In the genomic region with DNA sequence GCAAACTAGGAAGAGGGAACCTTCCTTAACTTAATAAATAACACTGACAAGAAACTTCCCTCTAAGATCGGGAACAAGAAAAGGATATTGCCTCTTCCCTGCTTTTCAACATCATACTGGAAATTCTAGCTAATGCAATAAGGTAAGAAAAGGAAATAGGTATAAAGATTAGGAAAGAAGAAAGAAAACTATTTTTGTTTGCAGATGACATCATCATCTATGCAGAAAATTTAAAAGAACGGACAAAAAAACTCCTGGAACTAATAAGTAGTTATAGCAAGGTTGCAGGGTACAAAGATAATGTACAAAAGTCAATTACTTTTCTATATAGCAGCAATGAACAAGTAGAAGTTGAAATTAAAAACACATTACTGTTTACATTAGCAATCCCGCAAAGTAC, we compare ENCODE assay signal across 1 cellular context.
TF ChIP-seq lines count a peak whose summit lies in the region.

No MANE protein-coding gene starts in this region.

TF ChIP-seq in HEK293, 187 proteins besides CTCF, POLR2A, EP300 and RAD21 (continued from another document):
- no peak for TF ChIP-seq ZNF23 (tag by site-specific recombination; IDR thresholded peaks at IDR 0.05; ENCODE audit: borderline replicate concordance)
- TF ChIP-seq, protein P1, sequence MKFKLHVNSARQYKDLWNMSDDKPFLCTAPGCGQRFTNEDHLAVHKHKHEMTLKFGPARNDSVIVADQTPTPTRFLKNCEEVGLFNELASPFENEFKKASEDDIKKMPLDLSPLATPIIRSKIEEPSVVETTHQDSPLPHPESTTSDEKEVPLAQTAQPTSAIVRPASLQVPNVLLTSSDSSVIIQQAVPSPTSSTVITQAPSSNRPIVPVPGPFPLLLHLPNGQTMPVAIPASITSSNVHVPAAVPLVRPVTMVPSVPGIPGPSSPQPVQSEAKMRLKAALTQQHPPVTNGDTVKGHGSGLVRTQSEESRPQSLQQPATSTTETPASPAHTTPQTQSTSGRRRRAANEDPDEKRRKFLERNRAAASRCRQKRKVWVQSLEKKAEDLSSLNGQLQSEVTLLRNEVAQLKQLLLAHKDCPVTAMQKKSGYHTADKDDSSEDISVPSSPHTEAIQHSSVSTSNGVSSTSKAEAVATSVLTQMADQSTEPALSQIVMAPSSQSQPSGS (tag by site-specific recombination; IDR thresholded peaks at IDR 0.05; ENCODE audit: low read depth) = peak; percentile 76; the same call in 1 of the 2 replicates
- TF ChIP-seq, protein P2, sequence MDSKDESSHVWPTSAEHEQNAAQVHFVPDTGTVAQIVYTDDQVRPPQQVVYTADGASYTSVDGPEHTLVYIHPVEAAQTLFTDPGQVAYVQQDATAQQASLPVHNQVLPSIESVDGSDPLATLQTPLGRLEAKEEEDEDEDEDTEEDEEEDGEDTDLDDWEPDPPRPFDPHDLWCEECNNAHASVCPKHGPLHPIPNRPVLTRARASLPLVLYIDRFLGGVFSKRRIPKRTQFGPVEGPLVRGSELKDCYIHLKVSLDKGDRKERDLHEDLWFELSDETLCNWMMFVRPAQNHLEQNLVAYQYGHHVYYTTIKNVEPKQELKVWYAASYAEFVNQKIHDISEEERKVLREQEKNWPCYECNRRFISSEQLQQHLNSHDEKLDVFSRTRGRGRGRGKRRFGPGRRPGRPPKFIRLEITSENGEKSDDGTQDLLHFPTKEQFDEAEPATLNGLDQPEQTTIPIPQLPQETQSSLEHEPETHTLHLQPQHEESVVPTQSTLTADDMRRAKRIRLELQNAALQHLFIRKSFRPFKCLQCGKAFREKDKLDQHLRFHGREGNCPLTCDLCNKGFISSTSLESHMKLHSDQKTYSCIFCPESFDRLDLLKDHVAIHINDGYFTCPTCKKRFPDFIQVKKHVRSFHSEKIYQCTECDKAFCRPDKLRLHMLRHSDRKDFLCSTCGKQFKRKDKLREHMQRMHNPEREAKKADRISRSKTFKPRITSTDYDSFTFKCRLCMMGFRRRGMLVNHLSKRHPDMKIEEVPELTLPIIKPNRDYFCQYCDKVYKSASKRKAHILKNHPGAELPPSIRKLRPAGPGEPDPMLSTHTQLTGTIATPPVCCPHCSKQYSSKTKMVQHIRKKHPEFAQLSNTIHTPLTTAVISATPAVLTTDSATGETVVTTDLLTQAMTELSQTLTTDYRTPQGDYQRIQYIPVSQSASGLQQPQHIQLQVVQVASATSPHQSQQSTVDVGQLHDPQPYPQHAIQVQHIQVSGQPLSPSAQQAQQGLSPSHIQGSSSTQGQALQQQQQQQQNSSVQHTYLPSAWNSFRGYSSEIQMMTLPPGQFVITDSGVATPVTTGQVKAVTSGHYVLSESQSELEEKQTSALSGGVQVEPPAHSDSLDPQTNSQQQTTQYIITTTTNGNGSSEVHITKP (tag by site-specific recombination; IDR thresholded peaks at IDR 0.05) = no peak
- no peak for TF ChIP-seq ZNF792 (tag by site-specific recombination; IDR thresholded peaks at IDR 0.05)
